ENCODE assay signal across 10 cellular contexts in genomic region chr10:33252794-33253203, GRCh38.
DNase-seq lines count a peak whose midpoint lies in the region; ATAC-seq and TF ChIP-seq lines count a peak whose summit lies in the region.
"Had no signal": no experiment of that assay in that cellular context is flagged by ENCODE, and none has a peak within 500 bp of the region (broad histone marks: within the 10 kb centered on the region; RNA-seq: fewer than 3 reads in every experiment).

No MANE protein-coding gene starts in this region.

- no peak for TF ChIP-seq CTCF in choroid plexus epithelial cell (conservative IDR thresholded peaks at IDR 0.05; ENCODE audit: low read depth, low read length)
- TF ChIP-seq CTCF in psoas muscle (IDR thresholded peaks at IDR 0.05), result no peak

- intact Hi-C loops in psoas muscle (cut with DNase I), result no loop called here

- peaks cover 18 to 82% of the 10 kb centered on the region in 2 donors for H3K36me3 ChIP-seq in psoas muscle (ENCODE audit: insufficient read depth in 1 of 2, low read depth in 1 of 2)
- H3K36me3 ChIP-seq: colonic mucosa had no signal

- no peaks in the 10 kb centered on the region for H3K9me3 ChIP-seq in psoas muscle
- H3K9me3 ChIP-seq: colonic mucosa had no signal

- 85 to 88% (median 87%) methylated on average over 3 of the region's 3 CpGs for WGBS in psoas muscle, 3 donors

- peak overlapping the region; percentile 28 for H3K27ac ChIP-seq in psoas muscle
- H3K27ac ChIP-seq: colonic mucosa had no signal

- peaks cover 12% of the 10 kb centered on the region for H3K4me1 ChIP-seq in psoas muscle
- H3K4me1 ChIP-seq: colonic mucosa had no signal

- no peaks in the 10 kb centered on the region for H3K27me3 ChIP-seq in psoas muscle (ENCODE audit: insufficient read depth in 3 of 3, low read length in 2 of 3)
- H3K27me3 ChIP-seq: colonic mucosa had no signal

- DNase-seq in activated CD4-positive, CD25-positive, alpha-beta regulatory T cell (lab: John Stamatoyannopoulos, UW), result no peak
- DNase-seq in NCI-H226 (peak; percentile 9), choroid plexus epithelial cell (ENCODE audit: low read depth) (peak; percentile 86), psoas muscle (no peak), NCI-H1092 (lab: John Stamatoyannopoulos, UW) (no peak)
- DNase-seq in effector CD8-positive, alpha-beta T cell (lab: John Stamatoyannopoulos, UW), result no peak
- DNase-seq: colonic mucosa, NCI-H187 had no signal

- ATAC-seq in activated CD4-positive, CD25-positive, alpha-beta regulatory T cell treated with anti-CD3 and anti-CD28 coated beads, Interleukin-2, amount 50 U/mL, for 24 hours, result peak; percentile 73 to 74
- ATAC-seq in psoas muscle, result no peak
- ATAC-seq in GM21526 (IDR thresholded peaks at IDR 0.05; ENCODE audit: low FRiP score, unreplicated experiment), result no peak

- no peak overlapping the region for H3K4me3 ChIP-seq in choroid plexus epithelial cell (ENCODE audit: low read depth, low read length)
- no peak overlapping the region for H3K4me3 ChIP-seq in psoas muscle
- H3K4me3 ChIP-seq: colonic mucosa had no signal

Comparison
In these comparisons a context has a peak if more than half of its experiments do, and no peak if none do; other contexts are left out.
1. ATAC-seq: peak in activated CD4-positive, CD25-positive, alpha-beta regulatory T cell treated with anti-CD3 and anti-CD28 coated beads, Interleukin-2, amount 50 U/mL, for 24 hours (2 of 2); none in psoas muscle (0 of 4) and GM21526 (single experiment).
2. DNase-seq: peak in NCI-H226 (single experiment) and choroid plexus epithelial cell (single experiment); none in activated CD4-positive, CD25-positive, alpha-beta regulatory T cell (0 of 4), psoas muscle (0 of 2), NCI-H1092 (single experiment) and effector CD8-positive, alpha-beta T cell (single experiment).